In genomic region chr17:29005936-29006438, GRCh38 we compare ENCODE assay signal across 1 cellular context.
TF ChIP-seq lines count a peak whose summit lies in the region.

Gene SEZ6 (minus strand): TSS chr17:29006033. CDS start chr17:29005869, 164 bp downstream.

TF ChIP-seq in HEK293, 187 proteins besides CTCF, POLR2A, EP300 and RAD21 (continued from another document):
- TF ChIP-seq GFI1B (tag by site-specific recombination; IDR thresholded peaks at IDR 0.05) (no peak), ZNF610 (tag by site-specific recombination; IDR thresholded peaks at IDR 0.05; ENCODE audit: borderline replicate concordance) (peak; percentile 85), ZBTB17 (tag by site-specific recombination; IDR thresholded peaks at IDR 0.05) (peak; percentile 97), ZNF571 (tag by site-specific recombination; IDR thresholded peaks at IDR 0.05) (no peak), ZBTB48 (tag by site-specific recombination; IDR thresholded peaks at IDR 0.05) (peak; percentile 81), SP7 (tag by site-specific recombination; IDR thresholded peaks at IDR 0.05) (peak; percentile 48; the same call in 1 of the 2 replicates), ZNF701 (tag by site-specific recombination; IDR thresholded peaks at IDR 0.05) (no peak), ZBTB26 (tag by site-specific recombination; optimal IDR thresholded peaks at IDR 0.05) (peak; percentile 51), PRDM4 (tag by site-specific recombination; IDR thresholded peaks at IDR 0.05) (no peak), ZNF157 (tag by site-specific recombination; IDR thresholded peaks at IDR 0.05) (no peak), ZSCAN30 (tag by site-specific recombination; IDR thresholded peaks at IDR 0.05) (peak; percentile 70; the same call in 1 of the 2 replicates), ZNF660 (tag by site-specific recombination; IDR thresholded peaks at IDR 0.05) (0 out of 2 replicates have a peak, but pooled peaks have one; percentile 63), ZFP3 (tag by site-specific recombination; IDR thresholded peaks at IDR 0.05; ENCODE audit: low read depth) (peak; percentile 27; the same call in 1 of the 2 replicates), KLF7 (tag by site-specific recombination; IDR thresholded peaks at IDR 0.05; ENCODE audit: borderline replicate concordance) (0 out of 2 replicates have a peak, but pooled peaks have one; percentile 25), EGR2 (tag by site-specific recombination; IDR thresholded peaks at IDR 0.05; ENCODE audit: low read depth) (peak; percentile 73), ZFHX2 (tag by site-specific recombination; conservative IDR thresholded peaks at IDR 0.05) (peak; percentile 79), ZBTB8A (tag by site-specific recombination; IDR thresholded peaks at IDR 0.05) (peak; percentile 39; the same call in 1 of the 2 replicates), GLIS2 (tag by site-specific recombination; IDR thresholded peaks at IDR 0.05) (peak; percentile 47; the same call in 1 of the 2 replicates), HOXD13 (CRISPR knock-in tag; IDR thresholded peaks at IDR 0.05; ENCODE audit: borderline replicate concordance) (peak; percentile 67; the same call in 1 of the 2 replicates), KLF9 (tag by site-specific recombination; IDR thresholded peaks at IDR 0.05; ENCODE audit: low read depth) (peak; percentile 47; the same call in 1 of the 2 replicates), ZNF248 (tag by site-specific recombination; IDR thresholded peaks at IDR 0.05) (no peak), KLF8 (tag by site-specific recombination; IDR thresholded peaks at IDR 0.05) (peak; percentile 66), PBX3 (CRISPR knock-in tag; IDR thresholded peaks at IDR 0.05) (peak; percentile 96), PATZ1 (tag by site-specific recombination; IDR thresholded peaks at IDR 0.05) (peak; percentile 83), PRDM10 (tag by site-specific recombination; IDR thresholded peaks at IDR 0.05) (peak; percentile 75), GLIS1 (tag by site-specific recombination; IDR thresholded peaks at IDR 0.05) (peak; percentile 24; the same call in 1 of the 2 replicates), KLF16 (tag by site-specific recombination; IDR thresholded peaks at IDR 0.05) (peak; percentile 73; the same call in 1 of the 2 replicates), ZNF155 (tag by site-specific recombination; IDR thresholded peaks at IDR 0.05) (no peak), KLF10 (tag by site-specific recombination; IDR thresholded peaks at IDR 0.05) (peak; percentile 37; the same call in 1 of the 2 replicates), HOXC10 (CRISPR knock-in tag; IDR thresholded peaks at IDR 0.05) (no peak)
